14 cellular contexts compared by ENCODE assay signal in the genomic region with DNA sequence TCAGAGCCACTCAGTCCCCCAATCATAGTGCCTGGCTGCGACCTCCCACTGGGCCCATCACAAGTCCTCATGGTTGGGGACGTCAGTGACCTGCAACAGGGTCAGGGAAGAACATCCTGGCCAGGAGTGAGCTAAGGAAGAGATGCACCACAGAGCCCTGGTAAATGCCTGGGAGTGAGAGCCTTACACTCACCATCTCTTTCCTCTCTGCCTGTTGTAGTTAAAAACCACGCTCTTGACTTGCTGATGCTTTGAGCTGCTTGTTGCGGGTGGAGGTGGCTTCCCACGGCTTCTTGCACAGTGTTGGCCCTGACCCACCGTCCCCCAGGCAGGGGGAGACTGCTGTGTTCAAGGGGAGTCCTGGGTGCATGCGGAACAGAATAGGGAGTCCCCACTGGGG.
A peak's percentile ranks its signal among the peaks of the same experiment; 100 is the strongest.
DNase-seq lines count a peak whose midpoint lies in the region; ATAC-seq and TF ChIP-seq lines count a peak whose summit lies in the region.
"Had no signal": no experiment of that assay in that cellular context is flagged by ENCODE, and none has a peak within 500 bp of the region (broad histone marks: within the 10 kb centered on the region; RNA-seq: fewer than 3 reads in every experiment).

No MANE protein-coding gene starts in this region.

- no peaks in the 10 kb centered on the region for H3K79me2 ChIP-seq in GM23338 (replicated peaks; ENCODE audit: insufficient read depth)

- H3K27me3 ChIP-seq in GM23338 (ENCODE audit: insufficient read depth) (no peaks in the 10 kb centered on the region), Panc1 (ENCODE audit: control insufficient read depth, insufficient read depth, low read length) (no peaks in the 10 kb centered on the region; the same call in 1 of the 2 replicates), foreskin keratinocyte (no peaks in the 10 kb centered on the region)

- H3K27me3 Mint-ChIP-seq in GM23338 (ENCODE audit: insufficient read depth, low read depth, poor library complexity) (peaks cover 15% of the 10 kb centered on the region), CD14-positive monocyte (ENCODE audit: low read depth in 3 of 3) (peaks cover 0 to 6% (median 3%) of the 10 kb centered on the region in 3 donors)
- H3K27me3 Mint-ChIP-seq in activated CD8-positive, alpha-beta T cell treated with anti-CD3 and anti-CD28 coated beads for 36 hours, result peaks cover 6% of the 10 kb centered on the region

- H3K36me3 Mint-ChIP-seq in GM23338 (ENCODE audit: low read depth) (0 out of 3 replicates have a peak, but pooled peaks cover 2% of the 10 kb centered on the region), CD14-positive monocyte (peaks cover 0 to 4% of the 10 kb centered on the region in 2 donors)
- H3K36me3 Mint-ChIP-seq in stimulated activated effector memory CD8-positive, alpha-beta T cell treated with anti-CD3 and anti-CD28 coated beads, Interleukin-12 subunit alpha, Interleukin-12 subunit beta, amount 100 ng/mL, for 72 hours, result no peaks in the 10 kb centered on the region
- H3K36me3 Mint-ChIP-seq in activated CD8-positive, alpha-beta T cell treated with anti-CD3 and anti-CD28 coated beads for 36 hours (ENCODE audit: low read depth), result no peaks in the 10 kb centered on the region
- H3K36me3 Mint-ChIP-seq: CD4-positive, alpha-beta memory T cell had no signal

- no peaks in the 10 kb centered on the region for H4K20me1 ChIP-seq in GM23338 (replicated peaks; ENCODE audit: insufficient read depth)

- H3K27ac ChIP-seq in GM23338 (ENCODE audit: low read depth) (peak overlapping the region; percentile 26; the same call in 1 of the 2 replicates), Panc1 (ENCODE audit: low read length) (no peak overlapping the region), foreskin keratinocyte (no peak overlapping the region)
- H3K27ac ChIP-seq: PC-9, SK-N-MC had no signal

- TF ChIP-seq CTCF in GM23338 (conservative IDR thresholded peaks at IDR 0.05; ENCODE audit: low read depth in 2 of 2) (no peak), Panc1 (IDR thresholded peaks at IDR 0.05) (no peak), foreskin keratinocyte (conservative IDR thresholded peaks at IDR 0.05) (no peak), CD14-positive monocyte (IDR thresholded peaks at IDR 0.05) (no peak)
- no peak for TF ChIP-seq CTCF in activated CD8-positive, alpha-beta T cell treated with anti-CD3 and anti-CD28 coated beads for 36 hours (IDR thresholded peaks at IDR 0.05)

- no TSS peak for BruUV-seq in Panc1 (replicated peaks; lab: Mats Ljungman, UMichigan)

- intact Hi-C loops in Panc1 (cut with micrococcal nuclease; ENCODE audit: unreplicated experiment), result no loop called here
- intact Hi-C loops in activated CD8-positive, alpha-beta T cell treated with anti-CD3 and anti-CD28 coated beads for 36 hours (cut with micrococcal nuclease), result no loop called here
- intact Hi-C loops in CD14-positive monocyte (cut with micrococcal nuclease), result no loop called here

- no peaks in the 10 kb centered on the region; the same call in 1 of the 2 replicates for H3F3A ChIP-seq in GM23338 (replicated peaks; ENCODE audit: low read depth)

- no peaks in the 10 kb centered on the region for H3K9me3 ChIP-seq in Panc1 (ENCODE audit: control insufficient read depth, insufficient read depth, low read depth, low read length)

- DNase-seq in GM23338 (ENCODE audit: low spot score) (no peak), Panc1 (ENCODE audit: low read depth, low spot score) (no peak), foreskin keratinocyte (no peak), CD14-positive monocyte (ENCODE audit: low spot score) (no peak)
- DNase-seq in stimulated activated effector memory CD8-positive, alpha-beta T cell treated with anti-CD3 and anti-CD28 coated beads, Interleukin-12 subunit alpha, Interleukin-12 subunit beta, amount 100 ng/mL, for 72 hours (ENCODE audit: low spot score in 2 of 2), result no peak
- DNase-seq in activated T-cell treated with anti-CD3 and anti-CD28 coated beads, Interleukin-2, amount 50 U/mL, for 1 hour, result no peak
- DNase-seq in activated CD8-positive, alpha-beta T cell treated with anti-CD3 and anti-CD28 coated beads for 36 hours, result no peak
- DNase-seq: CD4-positive, alpha-beta memory T cell; DMS79; NCI-H1930; NCI-H446 treated with DMSO at 0.1 percent for 48 hours; PC-9; T-helper 1 cell had no signal

- H3K36me3 ChIP-seq in GM23338 (ENCODE audit: insufficient read depth) (no peaks in the 10 kb centered on the region), Panc1 (ENCODE audit: control insufficient read depth, insufficient read depth, low read length) (no peaks in the 10 kb centered on the region)

- ATAC-seq in GM23338 (peak; percentile 27), Panc1 (peak; percentile 72), foreskin keratinocyte (peak; percentile 16)
- ATAC-seq in stimulated activated effector memory CD8-positive, alpha-beta T cell treated with anti-CD3 and anti-CD28 coated beads, Interleukin-12 subunit alpha, Interleukin-12 subunit beta, amount 100 ng/mL, for 72 hours, result no peak
- ATAC-seq in activated CD8-positive, alpha-beta T cell treated with anti-CD3 and anti-CD28 coated beads for 36 hours, result no peak

- H3K4me1 ChIP-seq in GM23338 (ENCODE audit: insufficient read depth) (peaks cover 32% of the 10 kb centered on the region), Panc1 (ENCODE audit: control insufficient read depth, insufficient read depth, low read length) (no peaks in the 10 kb centered on the region), foreskin keratinocyte (no peaks in the 10 kb centered on the region)

- in situ Hi-C loops in Panc1 (cut with HindIII; ENCODE audit: low pct_unique_long_range_greater_than_20kb, low sequenced_read_pairs), result no loop called here

- H3K4me3 ChIP-seq in GM23338 (no peak overlapping the region; the same call in 1 of the 2 replicates), Panc1 (ENCODE audit: low read depth in 2 of 2, low read length in 2 of 2) (no peak overlapping the region)
- H3K4me3 ChIP-seq: PC-9, SK-N-MC had no signal

- H3K27ac Mint-ChIP-seq in GM23338, result no peak overlapping the region
- peak overlapping the region; percentile 44 for H3K27ac Mint-ChIP-seq in stimulated activated effector memory CD8-positive, alpha-beta T cell treated with anti-CD3 and anti-CD28 coated beads, Interleukin-12 subunit alpha, Interleukin-12 subunit beta, amount 100 ng/mL, for 72 hours
- no peak overlapping the region for H3K27ac Mint-ChIP-seq in activated CD8-positive, alpha-beta T cell treated with anti-CD3 and anti-CD28 coated beads for 36 hours
- H3K27ac Mint-ChIP-seq in CD14-positive monocyte, result peak overlapping the region in 3 of 7 donors; percentile 1 to 77 (median 64)
- H3K27ac Mint-ChIP-seq: CD4-positive, alpha-beta memory T cell had no signal

- peak overlapping the region; percentile 64 for H3K4me2 ChIP-seq in GM23338
- H3K4me2 ChIP-seq: PC-9 had no signal

- H3K9me3 Mint-ChIP-seq in GM23338 (no peaks in the 10 kb centered on the region), CD14-positive monocyte (peaks cover 0 to 6% (median under 1%) of the 10 kb centered on the region in 7 donors)
- no peaks in the 10 kb centered on the region for H3K9me3 Mint-ChIP-seq in stimulated activated effector memory CD8-positive, alpha-beta T cell treated with anti-CD3 and anti-CD28 coated beads, Interleukin-12 subunit alpha, Interleukin-12 subunit beta, amount 100 ng/mL, for 72 hours
- H3K9me3 Mint-ChIP-seq in activated CD8-positive, alpha-beta T cell treated with anti-CD3 and anti-CD28 coated beads for 36 hours, result no peaks in the 10 kb centered on the region
- H3K9me3 Mint-ChIP-seq: CD4-positive, alpha-beta memory T cell had no signal

- H3K4me1 Mint-ChIP-seq in GM23338 (peaks cover 38% of the 10 kb centered on the region), CD14-positive monocyte (peaks cover 27% of the 10 kb centered on the region)
- peaks cover 5% of the 10 kb centered on the region for H3K4me1 Mint-ChIP-seq in stimulated activated effector memory CD8-positive, alpha-beta T cell treated with anti-CD3 and anti-CD28 coated beads, Interleukin-12 subunit alpha, Interleukin-12 subunit beta, amount 100 ng/mL, for 72 hours
- no peaks in the 10 kb centered on the region for H3K4me1 Mint-ChIP-seq in activated CD8-positive, alpha-beta T cell treated with anti-CD3 and anti-CD28 coated beads for 36 hours (ENCODE audit: low read depth)

- peak overlapping the region; percentile 88 for H2AFZ ChIP-seq in GM23338
- H2AFZ ChIP-seq: PC-9 had no signal

- 0 out of 2 replicates have a peak, but pooled peaks cover 7% of the 10 kb centered on the region for H3K9me2 ChIP-seq in GM23338 (ENCODE audit: insufficient read depth)

- POLR2A ChIA-PET in Panc1 (lab: Charles Lee), result no interaction called here
- POLR2A ChIA-PET in activated CD8-positive, alpha-beta T cell treated with anti-CD3 and anti-CD28 coated beads for 36 hours (lab: Charles Lee), result no interaction called here

- CTCF ChIA-PET in Panc1 (lab: Charles Lee), result no interaction called here
- CTCF ChIA-PET in activated CD8-positive, alpha-beta T cell treated with anti-CD3 and anti-CD28 coated beads for 36 hours (lab: Charles Lee), result no interaction called here

- H3K4me3 Mint-ChIP-seq in GM23338 (no peak overlapping the region), CD14-positive monocyte (no peak overlapping the region)
- no peak overlapping the region for H3K4me3 Mint-ChIP-seq in stimulated activated effector memory CD8-positive, alpha-beta T cell treated with anti-CD3 and anti-CD28 coated beads, Interleukin-12 subunit alpha, Interleukin-12 subunit beta, amount 100 ng/mL, for 72 hours
- H3K4me3 Mint-ChIP-seq in activated CD8-positive, alpha-beta T cell treated with anti-CD3 and anti-CD28 coated beads for 36 hours, result no peak overlapping the region

Comparison
In these comparisons a context has a peak if more than half of its experiments do, and no peak if none do; other contexts are left out.
1. ATAC-seq: peak in GM23338 (single experiment), Panc1 (single experiment) and foreskin keratinocyte (single experiment); none in stimulated activated effector memory CD8-positive, alpha-beta T cell treated with anti-CD3 and anti-CD28 coated beads, Interleukin-12 subunit alpha, Interleukin-12 subunit beta, amount 100 ng/mL, for 72 hours (single experiment) and activated CD8-positive, alpha-beta T cell treated with anti-CD3 and anti-CD28 coated beads for 36 hours (single experiment).